In genomic region chr6:32195652-32195901, GRCh38 we compare ENCODE assay signal across 2 cellular contexts.
TF ChIP-seq lines count a peak whose summit lies in the region.

No MANE protein-coding gene starts in this region.

TF ChIP-seq in SK-N-SH, 30 proteins besides CTCF, POLR2A, EP300 and RAD21 (continued from another document and continues in another):
- TF ChIP-seq IRF3 (IDR thresholded peaks at IDR 0.05; ENCODE audit: low read depth, low read length) (no peak), GABPA (IDR thresholded peaks at IDR 0.05; ENCODE audit: low read depth) (no peak), USF1 (IDR thresholded peaks at IDR 0.05; ENCODE audit: borderline replicate concordance, low read depth) (no peak), FOXJ3 (CRISPR knock-in tag; IDR thresholded peaks at IDR 0.05) (no peak), USF2 (IDR thresholded peaks at IDR 0.05; ENCODE audit: borderline replicate concordance, low read depth, low read length) (no peak), SIN3A (IDR thresholded peaks at IDR 0.05; ENCODE audit: borderline replicate concordance, low read depth, low read length) (peak; percentile 78; the same call in 1 of the 2 replicates), FOXM1 (IDR thresholded peaks at IDR 0.05; ENCODE audit: low read depth) (no peak), TEAD4 (IDR thresholded peaks at IDR 0.05; ENCODE audit: borderline replicate concordance, insufficient read depth) (no peak), PBX3 (IDR thresholded peaks at IDR 0.05) (no peak), NRF1 (IDR thresholded peaks at IDR 0.05; ENCODE audit: low read depth, low read length) (peak; percentile 93), POLR2AphosphoS5 (IDR thresholded peaks at IDR 0.05; ENCODE audit: low read depth, low read length) (no peak), EZH2phosphoT487 (IDR thresholded peaks at IDR 0.05; ENCODE audit: borderline replicate concordance, low read depth) (no peak), REST (IDR thresholded peaks at IDR 0.05; ENCODE audit: low read depth, low read length) (no peak), ELF1 (IDR thresholded peaks at IDR 0.05) (no peak), RCOR1 (IDR thresholded peaks at IDR 0.05; ENCODE audit: low read length) (no peak), MAX (IDR thresholded peaks at IDR 0.05; ENCODE audit: low read depth) (no peak), ZBTB33 (IDR thresholded peaks at IDR 0.05; ENCODE audit: borderline replicate concordance, low read depth) (no peak), MEF2A (IDR thresholded peaks at IDR 0.05; ENCODE audit: borderline replicate concordance, low read depth) (no peak), TCF12 (IDR thresholded peaks at IDR 0.05) (no peak), MXI1 (IDR thresholded peaks at IDR 0.05; ENCODE audit: low read depth, low read length) (peak; percentile 98)

TF ChIP-seq in SK-N-SH treated with all-trans-retinoic acid at 6 μM for 48 hours, 23 proteins besides CTCF, POLR2A, EP300 and RAD21 (continued from another document):
- TF ChIP-seq CREB5 (CRISPR knock-in tag; IDR thresholded peaks at IDR 0.05; ENCODE audit: low read depth), result no peak
- TF ChIP-seq BACH2 (CRISPR knock-in tag; IDR thresholded peaks at IDR 0.05; ENCODE audit: borderline replicate concordance), result no peak
- no peak for TF ChIP-seq SNAI2 (CRISPR knock-in tag; IDR thresholded peaks at IDR 0.05)
- no peak for TF ChIP-seq TCF4 (CRISPR knock-in tag; IDR thresholded peaks at IDR 0.05; ENCODE audit: borderline replicate concordance)
- TF ChIP-seq ZNF70 (CRISPR knock-in tag; IDR thresholded peaks at IDR 0.05), result no peak
- no peak for TF ChIP-seq CSRNP3 (CRISPR knock-in tag; IDR thresholded peaks at IDR 0.05)
- no peak for TF ChIP-seq CSDC2 (CRISPR knock-in tag; IDR thresholded peaks at IDR 0.05)
- no peak for TF ChIP-seq ARNTL (CRISPR knock-in tag; IDR thresholded peaks at IDR 0.05; ENCODE audit: borderline replicate concordance, low read depth)
- TF ChIP-seq ZFP30 (CRISPR knock-in tag; IDR thresholded peaks at IDR 0.05), result no peak
